1 cellular context compared by ENCODE assay signal in the genomic region with DNA sequence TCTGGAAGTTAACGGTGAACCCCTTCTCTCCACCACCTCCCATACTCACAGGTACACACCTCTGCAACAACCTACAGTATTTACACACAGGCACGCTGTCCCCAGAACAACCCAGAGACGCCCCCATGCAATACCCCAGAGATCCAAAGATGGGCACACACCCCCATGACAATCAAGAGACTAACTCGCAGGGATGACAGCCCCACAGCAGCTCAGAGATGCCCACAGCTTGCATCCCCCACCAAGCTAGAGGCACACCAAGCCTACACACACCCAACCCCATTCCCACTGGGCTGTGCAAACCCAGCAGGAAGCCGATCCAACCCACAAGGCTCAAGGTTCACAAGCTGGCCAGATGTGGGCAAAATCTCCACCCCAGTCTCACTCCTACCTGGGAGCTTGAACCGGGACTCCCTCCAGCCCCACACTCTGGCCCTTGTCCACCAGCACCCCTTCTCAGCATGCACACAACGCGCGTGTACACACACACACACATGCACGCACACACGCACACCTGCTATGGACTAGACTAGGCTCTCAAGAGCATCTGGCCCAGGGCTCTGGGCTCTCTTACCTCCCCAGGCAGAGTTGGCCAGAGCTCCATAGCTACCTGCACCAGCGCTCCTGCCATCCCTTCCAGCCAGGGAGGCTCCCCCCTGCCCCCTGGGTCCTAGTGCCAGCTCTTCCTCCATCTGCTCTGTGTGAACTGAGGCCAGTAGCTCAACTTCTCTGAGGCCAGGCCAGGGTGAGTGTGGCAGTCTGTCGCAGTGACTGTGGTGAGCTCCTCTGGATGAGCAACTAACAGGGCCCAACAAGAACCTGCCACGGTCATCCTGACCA.
TF ChIP-seq lines count a peak whose summit lies in the region.

No MANE protein-coding gene starts in this region.

TF ChIP-seq in HepG2, 621 proteins besides CTCF, POLR2A, EP300 and RAD21 (continued from another document and continues in another):
- TF ChIP-seq, protein P1, sequence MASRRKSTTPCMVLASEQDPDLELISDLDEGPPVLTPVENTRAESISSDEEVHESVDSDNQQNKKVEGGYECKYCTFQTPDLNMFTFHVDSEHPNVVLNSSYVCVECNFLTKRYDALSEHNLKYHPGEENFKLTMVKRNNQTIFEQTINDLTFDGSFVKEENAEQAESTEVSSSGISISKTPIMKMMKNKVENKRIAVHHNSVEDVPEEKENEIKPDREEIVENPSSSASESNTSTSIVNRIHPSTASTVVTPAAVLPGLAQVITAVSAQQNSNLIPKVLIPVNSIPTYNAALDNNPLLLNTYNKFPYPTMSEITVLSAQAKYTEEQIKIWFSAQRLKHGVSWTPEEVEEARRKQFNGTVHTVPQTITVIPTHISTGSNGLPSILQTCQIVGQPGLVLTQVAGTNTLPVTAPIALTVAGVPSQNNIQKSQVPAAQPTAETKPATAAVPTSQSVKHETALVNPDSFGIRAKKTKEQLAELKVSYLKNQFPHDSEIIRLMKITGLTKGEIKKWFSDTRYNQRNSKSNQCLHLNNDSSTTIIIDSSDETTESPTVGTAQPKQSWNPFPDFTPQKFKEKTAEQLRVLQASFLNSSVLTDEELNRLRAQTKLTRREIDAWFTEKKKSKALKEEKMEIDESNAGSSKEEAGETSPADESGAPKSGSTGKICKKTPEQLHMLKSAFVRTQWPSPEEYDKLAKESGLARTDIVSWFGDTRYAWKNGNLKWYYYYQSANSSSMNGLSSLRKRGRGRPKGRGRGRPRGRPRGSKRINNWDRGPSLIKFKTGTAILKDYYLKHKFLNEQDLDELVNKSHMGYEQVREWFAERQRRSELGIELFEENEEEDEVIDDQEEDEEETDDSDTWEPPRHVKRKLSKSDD (CRISPR knock-in tag; IDR thresholded peaks at IDR 0.05; ENCODE audit: low read depth) = no peak
- TF ChIP-seq BRD4 (CRISPR knock-in tag; IDR thresholded peaks at IDR 0.05) (peak; percentile 57; the same call in 1 of the 2 replicates), ZBTB20 (CRISPR knock-in tag; IDR thresholded peaks at IDR 0.05; ENCODE audit: borderline replicate concordance, low read depth) (no peak), PHF8 (CRISPR knock-in tag; IDR thresholded peaks at IDR 0.05) (no peak; the same call in 1 of the 2 replicates), ZNF619 (CRISPR knock-in tag; IDR thresholded peaks at IDR 0.05) (0 out of 2 replicates have a peak, but pooled peaks have one; percentile 18), RELA (CRISPR knock-in tag; IDR thresholded peaks at IDR 0.05) (no peak), SP4 (CRISPR knock-in tag; IDR thresholded peaks at IDR 0.05) (peak; percentile 33; the same call in 1 of the 2 replicates), GATA4 (IDR thresholded peaks at IDR 0.05; ENCODE audit: borderline replicate concordance, low read depth) (no peak), ZNF782 (CRISPR knock-in tag; IDR thresholded peaks at IDR 0.05; ENCODE audit: borderline replicate concordance) (no peak), ARNT2 (CRISPR knock-in tag; IDR thresholded peaks at IDR 0.05; ENCODE audit: low read depth) (0 out of 2 replicates have a peak, but pooled peaks have one; percentile 23), CREM (IDR thresholded peaks at IDR 0.05) (no peak), CREM (CRISPR knock-in tag; IDR thresholded peaks at IDR 0.05) (no peak), CBX5 (CRISPR knock-in tag; IDR thresholded peaks at IDR 0.05; ENCODE audit: borderline replicate concordance) (no peak), ZNF329 (CRISPR knock-in tag; IDR thresholded peaks at IDR 0.05; ENCODE audit: low read depth) (no peak), ATF7-NPFF (CRISPR knock-in tag; IDR thresholded peaks at IDR 0.05; ENCODE audit: low read depth) (no peak), MXI1 (IDR thresholded peaks at IDR 0.05; ENCODE audit: borderline replicate concordance, low read depth, low read length) (no peak), FOSL2 (CRISPR knock-in tag; IDR thresholded peaks at IDR 0.05) (no peak), WIZ (CRISPR knock-in tag; IDR thresholded peaks at IDR 0.05) (no peak), ZSCAN29 (CRISPR knock-in tag; conservative IDR thresholded peaks at IDR 0.05) (peak; percentile 84; the same call in 1 of the 2 replicates), CC2D1A (CRISPR knock-in tag; IDR thresholded peaks at IDR 0.05) (no peak), POGZ (CRISPR knock-in tag; IDR thresholded peaks at IDR 0.05) (no peak)
- TF ChIP-seq, protein P2, sequence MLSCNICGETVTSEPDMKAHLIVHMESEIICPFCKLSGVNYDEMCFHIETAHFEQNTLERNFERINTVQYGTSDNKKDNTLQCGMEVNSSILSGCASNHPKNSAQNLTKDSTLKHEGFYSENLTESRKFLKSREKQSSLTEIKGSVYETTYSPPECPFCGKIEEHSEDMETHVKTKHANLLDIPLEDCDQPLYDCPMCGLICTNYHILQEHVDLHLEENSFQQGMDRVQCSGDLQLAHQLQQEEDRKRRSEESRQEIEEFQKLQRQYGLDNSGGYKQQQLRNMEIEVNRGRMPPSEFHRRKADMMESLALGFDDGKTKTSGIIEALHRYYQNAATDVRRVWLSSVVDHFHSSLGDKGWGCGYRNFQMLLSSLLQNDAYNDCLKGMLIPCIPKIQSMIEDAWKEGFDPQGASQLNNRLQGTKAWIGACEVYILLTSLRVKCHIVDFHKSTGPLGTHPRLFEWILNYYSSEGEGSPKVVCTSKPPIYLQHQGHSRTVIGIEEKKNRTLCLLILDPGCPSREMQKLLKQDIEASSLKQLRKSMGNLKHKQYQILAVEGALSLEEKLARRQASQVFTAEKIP (CRISPR knock-in tag; IDR thresholded peaks at IDR 0.05; ENCODE audit: borderline replicate concordance) = no peak
- TF ChIP-seq, protein P3, sequence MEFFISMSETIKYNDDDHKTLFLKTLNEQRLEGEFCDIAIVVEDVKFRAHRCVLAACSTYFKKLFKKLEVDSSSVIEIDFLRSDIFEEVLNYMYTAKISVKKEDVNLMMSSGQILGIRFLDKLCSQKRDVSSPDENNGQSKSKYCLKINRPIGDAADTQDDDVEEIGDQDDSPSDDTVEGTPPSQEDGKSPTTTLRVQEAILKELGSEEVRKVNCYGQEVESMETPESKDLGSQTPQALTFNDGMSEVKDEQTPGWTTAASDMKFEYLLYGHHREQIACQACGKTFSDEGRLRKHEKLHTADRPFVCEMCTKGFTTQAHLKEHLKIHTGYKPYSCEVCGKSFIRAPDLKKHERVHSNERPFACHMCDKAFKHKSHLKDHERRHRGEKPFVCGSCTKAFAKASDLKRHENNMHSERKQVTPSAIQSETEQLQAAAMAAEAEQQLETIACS (CRISPR knock-in tag; IDR thresholded peaks at IDR 0.05) = no peak
- TF ChIP-seq, protein P4, sequence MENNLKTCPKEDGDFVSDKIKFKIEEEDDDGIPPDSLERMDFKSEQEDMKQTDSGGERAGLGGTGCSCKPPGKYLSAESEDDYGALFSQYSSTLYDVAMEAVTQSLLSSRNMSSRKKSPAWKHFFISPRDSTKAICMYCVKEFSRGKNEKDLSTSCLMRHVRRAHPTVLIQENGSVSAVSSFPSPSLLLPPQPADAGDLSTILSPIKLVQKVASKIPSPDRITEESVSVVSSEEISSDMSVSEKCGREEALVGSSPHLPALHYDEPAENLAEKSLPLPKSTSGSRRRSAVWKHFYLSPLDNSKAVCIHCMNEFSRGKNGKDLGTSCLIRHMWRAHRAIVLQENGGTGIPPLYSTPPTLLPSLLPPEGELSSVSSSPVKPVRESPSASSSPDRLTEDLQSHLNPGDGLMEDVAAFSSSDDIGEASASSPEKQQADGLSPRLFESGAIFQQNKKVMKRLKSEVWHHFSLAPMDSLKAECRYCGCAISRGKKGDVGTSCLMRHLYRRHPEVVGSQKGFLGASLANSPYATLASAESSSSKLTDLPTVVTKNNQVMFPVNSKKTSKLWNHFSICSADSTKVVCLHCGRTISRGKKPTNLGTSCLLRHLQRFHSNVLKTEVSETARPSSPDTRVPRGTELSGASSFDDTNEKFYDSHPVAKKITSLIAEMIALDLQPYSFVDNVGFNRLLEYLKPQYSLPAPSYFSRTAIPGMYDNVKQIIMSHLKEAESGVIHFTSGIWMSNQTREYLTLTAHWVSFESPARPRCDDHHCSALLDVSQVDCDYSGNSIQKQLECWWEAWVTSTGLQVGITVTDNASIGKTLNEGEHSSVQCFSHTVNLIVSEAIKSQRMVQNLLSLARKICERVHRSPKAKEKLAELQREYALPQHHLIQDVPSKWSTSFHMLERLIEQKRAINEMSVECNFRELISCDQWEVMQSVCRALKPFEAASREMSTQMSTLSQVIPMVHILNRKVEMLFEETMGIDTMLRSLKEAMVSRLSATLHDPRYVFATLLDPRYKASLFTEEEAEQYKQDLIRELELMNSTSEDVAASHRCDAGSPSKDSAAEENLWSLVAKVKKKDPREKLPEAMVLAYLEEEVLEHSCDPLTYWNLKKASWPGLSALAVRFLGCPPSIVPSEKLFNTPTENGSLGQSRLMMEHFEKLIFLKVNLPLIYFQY (CRISPR knock-in tag; IDR thresholded peaks at IDR 0.05; ENCODE audit: borderline replicate concordance) = no peak
- TF ChIP-seq, protein P5, sequence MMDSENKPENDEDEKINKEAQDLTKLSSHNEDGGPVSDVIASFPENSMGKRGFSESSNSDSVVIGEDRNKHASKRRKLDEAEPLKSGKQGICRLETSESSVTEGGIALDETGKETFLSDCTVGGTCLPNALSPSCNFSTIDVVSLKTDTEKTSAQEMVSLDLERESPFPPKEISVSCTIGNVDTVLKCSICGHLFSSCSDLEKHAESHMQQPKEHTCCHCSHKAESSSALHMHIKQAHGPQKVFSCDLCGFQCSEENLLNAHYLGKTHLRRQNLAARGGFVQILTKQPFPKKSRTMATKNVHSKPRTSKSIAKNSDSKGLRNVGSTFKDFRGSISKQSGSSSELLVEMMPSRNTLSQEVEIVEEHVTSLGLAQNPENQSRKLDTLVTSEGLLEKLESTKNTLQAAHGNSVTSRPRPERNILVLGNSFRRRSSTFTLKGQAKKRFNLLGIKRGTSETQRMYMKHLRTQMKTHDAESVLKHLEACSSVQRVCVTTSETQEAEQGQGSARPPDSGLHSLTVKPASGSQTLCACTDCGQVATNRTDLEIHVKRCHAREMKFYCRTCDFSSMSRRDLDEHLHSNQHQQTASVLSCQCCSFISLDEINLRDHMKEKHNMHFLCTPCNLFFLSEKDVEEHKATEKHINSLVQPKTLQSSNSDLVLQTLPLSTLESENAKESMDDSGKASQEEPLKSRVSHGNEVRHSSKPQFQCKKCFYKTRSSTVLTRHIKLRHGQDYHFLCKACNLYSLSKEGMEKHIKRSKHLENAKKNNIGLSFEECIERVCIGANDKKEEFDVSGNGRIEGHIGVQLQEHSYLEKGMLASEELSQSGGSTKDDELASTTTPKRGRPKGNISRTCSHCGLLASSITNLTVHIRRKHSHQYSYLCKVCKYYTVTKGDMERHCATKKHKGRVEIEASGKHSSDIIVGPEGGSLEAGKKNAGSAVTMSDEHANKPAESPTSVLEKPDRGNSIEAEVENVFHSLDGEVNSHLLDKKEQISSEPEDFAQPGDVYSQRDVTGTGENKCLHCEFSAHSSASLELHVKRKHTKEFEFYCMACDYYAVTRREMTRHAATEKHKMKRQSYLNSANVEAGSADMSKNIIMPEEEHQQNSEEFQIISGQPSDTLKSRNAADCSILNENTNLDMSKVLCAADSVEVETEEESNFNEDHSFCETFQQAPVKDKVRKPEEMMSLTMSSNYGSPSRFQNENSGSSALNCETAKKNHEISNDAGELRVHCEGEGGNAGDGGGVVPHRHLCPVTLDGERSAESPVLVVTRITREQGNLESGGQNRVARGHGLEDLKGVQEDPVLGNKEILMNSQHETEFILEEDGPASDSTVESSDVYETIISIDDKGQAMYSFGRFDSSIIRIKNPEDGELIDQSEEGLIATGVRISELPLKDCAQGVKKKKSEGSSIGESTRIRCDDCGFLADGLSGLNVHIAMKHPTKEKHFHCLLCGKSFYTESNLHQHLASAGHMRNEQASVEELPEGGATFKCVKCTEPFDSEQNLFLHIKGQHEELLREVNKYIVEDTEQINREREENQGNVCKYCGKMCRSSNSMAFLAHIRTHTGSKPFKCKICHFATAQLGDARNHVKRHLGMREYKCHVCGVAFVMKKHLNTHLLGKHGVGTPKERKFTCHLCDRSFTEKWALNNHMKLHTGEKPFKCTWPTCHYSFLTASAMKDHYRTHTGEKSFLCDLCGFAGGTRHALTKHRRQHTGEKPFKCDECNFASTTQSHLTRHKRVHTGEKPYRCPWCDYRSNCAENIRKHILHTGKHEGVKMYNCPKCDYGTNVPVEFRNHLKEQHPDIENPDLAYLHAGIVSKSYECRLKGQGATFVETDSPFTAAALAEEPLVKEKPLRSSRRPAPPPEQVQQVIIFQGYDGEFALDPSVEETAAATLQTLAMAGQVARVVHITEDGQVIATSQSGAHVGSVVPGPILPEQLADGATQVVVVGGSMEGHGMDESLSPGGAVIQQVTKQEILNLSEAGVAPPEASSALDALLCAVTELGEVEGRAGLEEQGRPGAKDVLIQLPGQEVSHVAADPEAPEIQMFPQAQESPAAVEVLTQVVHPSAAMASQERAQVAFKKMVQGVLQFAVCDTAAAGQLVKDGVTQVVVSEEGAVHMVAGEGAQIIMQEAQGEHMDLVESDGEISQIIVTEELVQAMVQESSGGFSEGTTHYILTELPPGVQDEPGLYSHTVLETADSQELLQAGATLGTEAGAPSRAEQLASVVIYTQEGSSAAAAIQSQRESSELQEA (CRISPR knock-in tag; IDR thresholded peaks at IDR 0.05; ENCODE audit: not compliant biosample characterization) = peak; percentile 37
- TF ChIP-seq, protein P6, sequence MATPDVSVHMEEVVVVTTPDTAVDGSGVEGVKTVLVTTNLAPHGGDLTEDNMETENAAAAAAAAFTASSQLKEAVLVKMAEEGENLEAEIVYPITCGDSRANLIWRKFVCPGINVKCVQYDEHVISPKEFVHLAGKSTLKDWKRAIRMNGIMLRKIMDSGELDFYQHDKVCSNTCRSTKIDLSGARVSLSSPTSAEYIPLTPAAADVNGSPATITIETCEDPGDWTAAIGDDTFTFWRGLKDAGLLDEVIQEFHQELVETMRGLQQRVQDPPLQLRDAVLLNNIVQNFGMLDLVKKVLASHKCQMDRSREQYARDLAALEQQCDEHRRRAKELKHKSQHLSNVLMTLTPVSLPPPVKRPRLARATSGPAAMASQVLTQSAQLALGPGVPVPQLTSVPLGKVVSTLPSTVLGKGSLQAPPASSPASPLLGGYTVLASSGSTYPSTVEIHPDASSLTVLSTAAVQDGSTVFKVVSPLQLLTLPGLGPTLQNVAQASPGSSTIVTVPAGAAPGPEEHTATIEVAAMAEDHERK (CRISPR knock-in tag; IDR thresholded peaks at IDR 0.05; ENCODE audit: low read depth) = no peak
- TF ChIP-seq, protein P7, sequence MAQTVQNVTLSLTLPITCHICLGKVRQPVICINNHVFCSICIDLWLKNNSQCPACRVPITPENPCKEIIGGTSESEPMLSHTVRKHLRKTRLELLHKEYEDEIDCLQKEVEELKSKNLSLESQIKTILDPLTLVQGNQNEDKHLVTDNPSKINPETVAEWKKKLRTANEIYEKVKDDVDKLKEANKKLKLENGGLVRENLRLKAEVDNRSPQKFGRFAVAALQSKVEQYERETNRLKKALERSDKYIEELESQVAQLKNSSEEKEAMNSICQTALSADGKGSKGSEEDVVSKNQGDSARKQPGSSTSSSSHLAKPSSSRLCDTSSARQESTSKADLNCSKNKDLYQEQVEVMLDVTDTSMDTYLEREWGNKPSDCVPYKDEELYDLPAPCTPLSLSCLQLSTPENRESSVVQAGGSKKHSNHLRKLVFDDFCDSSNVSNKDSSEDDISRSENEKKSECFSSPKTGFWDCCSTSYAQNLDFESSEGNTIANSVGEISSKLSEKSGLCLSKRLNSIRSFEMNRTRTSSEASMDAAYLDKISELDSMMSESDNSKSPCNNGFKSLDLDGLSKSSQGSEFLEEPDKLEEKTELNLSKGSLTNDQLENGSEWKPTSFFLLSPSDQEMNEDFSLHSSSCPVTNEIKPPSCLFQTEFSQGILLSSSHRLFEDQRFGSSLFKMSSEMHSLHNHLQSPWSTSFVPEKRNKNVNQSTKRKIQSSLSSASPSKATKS (CRISPR knock-in tag; IDR thresholded peaks at IDR 0.05) = no peak
- TF ChIP-seq, protein P8, sequence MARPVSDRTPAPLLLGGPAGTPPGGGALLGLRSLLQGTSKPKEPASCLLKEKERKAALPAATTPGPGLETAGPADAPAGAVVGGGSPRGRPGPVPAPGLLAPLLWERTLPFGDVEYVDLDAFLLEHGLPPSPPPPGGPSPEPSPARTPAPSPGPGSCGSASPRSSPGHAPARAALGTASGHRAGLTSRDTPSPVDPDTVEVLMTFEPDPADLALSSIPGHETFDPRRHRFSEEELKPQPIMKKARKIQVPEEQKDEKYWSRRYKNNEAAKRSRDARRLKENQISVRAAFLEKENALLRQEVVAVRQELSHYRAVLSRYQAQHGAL (CRISPR knock-in tag; IDR thresholded peaks at IDR 0.05; ENCODE audit: not compliant biosample characterization) = no peak
